Comparison of ENCODE assay signal across 1 cellular context in the genomic region with DNA sequence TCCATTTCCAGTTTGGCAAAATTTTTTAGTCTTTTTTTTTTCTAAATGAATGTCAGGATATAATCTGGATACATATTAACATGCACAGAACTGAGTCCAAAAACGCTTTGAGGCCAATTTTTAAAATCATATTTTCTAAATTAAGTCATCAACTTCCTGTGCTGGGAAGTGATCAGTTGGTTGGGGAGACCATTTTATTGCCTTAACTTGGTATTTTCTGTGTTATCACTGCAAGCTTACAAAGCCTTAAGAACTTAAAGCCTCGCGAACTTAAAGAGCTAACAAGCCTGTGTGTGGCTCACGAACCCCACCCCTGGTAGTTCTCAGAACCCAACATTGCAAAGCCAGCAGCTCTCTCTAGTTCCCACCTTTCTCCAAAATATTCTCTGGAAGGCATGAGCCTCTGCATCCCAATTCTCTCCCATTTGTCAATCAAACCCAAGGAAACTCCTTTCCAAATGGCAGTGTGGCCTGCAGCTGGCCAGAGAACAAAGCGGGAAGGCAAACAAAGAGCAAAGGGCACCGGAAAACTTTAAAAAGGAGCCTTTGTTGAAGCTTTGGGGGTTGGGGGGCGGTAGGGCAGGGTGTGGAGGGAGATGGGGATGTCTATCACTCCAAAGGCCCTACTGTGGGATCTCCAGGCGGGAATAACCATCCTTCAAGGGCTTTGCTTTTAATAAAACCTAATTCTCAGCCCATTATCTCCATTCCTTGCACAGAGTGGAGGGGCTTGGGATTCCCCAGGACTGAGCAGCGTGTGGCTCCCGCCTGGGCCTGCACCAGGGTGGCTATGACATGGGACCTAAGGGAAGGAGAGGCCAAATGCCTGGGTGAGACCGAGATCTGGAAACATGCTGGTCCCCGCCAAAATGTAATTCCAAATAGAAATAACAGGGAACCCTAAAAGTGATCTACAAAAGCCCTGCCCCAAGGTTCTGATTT.
TF ChIP-seq lines count a peak whose summit lies in the region.

No MANE protein-coding gene starts in this region.

TF ChIP-seq in WTC11, 78 proteins besides CTCF, POLR2A, EP300 and RAD21 (continued from another document):
- TF ChIP-seq, protein P1, sequence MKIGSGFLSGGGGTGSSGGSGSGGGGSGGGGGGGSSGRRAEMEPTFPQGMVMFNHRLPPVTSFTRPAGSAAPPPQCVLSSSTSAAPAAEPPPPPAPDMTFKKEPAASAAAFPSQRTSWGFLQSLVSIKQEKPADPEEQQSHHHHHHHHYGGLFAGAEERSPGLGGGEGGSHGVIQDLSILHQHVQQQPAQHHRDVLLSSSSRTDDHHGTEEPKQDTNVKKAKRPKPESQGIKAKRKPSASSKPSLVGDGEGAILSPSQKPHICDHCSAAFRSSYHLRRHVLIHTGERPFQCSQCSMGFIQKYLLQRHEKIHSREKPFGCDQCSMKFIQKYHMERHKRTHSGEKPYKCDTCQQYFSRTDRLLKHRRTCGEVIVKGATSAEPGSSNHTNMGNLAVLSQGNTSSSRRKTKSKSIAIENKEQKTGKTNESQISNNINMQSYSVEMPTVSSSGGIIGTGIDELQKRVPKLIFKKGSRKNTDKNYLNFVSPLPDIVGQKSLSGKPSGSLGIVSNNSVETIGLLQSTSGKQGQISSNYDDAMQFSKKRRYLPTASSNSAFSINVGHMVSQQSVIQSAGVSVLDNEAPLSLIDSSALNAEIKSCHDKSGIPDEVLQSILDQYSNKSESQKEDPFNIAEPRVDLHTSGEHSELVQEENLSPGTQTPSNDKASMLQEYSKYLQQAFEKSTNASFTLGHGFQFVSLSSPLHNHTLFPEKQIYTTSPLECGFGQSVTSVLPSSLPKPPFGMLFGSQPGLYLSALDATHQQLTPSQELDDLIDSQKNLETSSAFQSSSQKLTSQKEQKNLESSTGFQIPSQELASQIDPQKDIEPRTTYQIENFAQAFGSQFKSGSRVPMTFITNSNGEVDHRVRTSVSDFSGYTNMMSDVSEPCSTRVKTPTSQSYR (CRISPR knock-in tag; IDR thresholded peaks at IDR 0.05) = no peak
- TF ChIP-seq, protein P2, sequence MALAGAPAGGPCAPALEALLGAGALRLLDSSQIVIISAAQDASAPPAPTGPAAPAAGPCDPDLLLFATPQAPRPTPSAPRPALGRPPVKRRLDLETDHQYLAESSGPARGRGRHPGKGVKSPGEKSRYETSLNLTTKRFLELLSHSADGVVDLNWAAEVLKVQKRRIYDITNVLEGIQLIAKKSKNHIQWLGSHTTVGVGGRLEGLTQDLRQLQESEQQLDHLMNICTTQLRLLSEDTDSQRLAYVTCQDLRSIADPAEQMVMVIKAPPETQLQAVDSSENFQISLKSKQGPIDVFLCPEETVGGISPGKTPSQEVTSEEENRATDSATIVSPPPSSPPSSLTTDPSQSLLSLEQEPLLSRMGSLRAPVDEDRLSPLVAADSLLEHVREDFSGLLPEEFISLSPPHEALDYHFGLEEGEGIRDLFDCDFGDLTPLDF (CRISPR knock-in tag; IDR thresholded peaks at IDR 0.05) = no peak
- no peak for TF ChIP-seq NFE2L1 (CRISPR knock-in tag; IDR thresholded peaks at IDR 0.05)
- TF ChIP-seq, protein P3, sequence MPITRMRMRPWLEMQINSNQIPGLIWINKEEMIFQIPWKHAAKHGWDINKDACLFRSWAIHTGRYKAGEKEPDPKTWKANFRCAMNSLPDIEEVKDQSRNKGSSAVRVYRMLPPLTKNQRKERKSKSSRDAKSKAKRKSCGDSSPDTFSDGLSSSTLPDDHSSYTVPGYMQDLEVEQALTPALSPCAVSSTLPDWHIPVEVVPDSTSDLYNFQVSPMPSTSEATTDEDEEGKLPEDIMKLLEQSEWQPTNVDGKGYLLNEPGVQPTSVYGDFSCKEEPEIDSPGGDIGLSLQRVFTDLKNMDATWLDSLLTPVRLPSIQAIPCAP (CRISPR knock-in tag; IDR thresholded peaks at IDR 0.05) = no peak
- no peak for TF ChIP-seq NFYB (CRISPR knock-in tag; conservative IDR thresholded peaks at IDR 0.05; ENCODE audit: low read depth)
- TF ChIP-seq ZNF671 (CRISPR knock-in tag; IDR thresholded peaks at IDR 0.05) = no peak
- TF ChIP-seq, protein P4, sequence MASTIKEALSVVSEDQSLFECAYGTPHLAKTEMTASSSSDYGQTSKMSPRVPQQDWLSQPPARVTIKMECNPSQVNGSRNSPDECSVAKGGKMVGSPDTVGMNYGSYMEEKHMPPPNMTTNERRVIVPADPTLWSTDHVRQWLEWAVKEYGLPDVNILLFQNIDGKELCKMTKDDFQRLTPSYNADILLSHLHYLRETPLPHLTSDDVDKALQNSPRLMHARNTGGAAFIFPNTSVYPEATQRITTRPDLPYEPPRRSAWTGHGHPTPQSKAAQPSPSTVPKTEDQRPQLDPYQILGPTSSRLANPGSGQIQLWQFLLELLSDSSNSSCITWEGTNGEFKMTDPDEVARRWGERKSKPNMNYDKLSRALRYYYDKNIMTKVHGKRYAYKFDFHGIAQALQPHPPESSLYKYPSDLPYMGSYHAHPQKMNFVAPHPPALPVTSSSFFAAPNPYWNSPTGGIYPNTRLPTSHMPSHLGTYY (CRISPR knock-in tag; IDR thresholded peaks at IDR 0.05) = no peak
- TF ChIP-seq JUN (CRISPR knock-in tag; IDR thresholded peaks at IDR 0.05) = no peak
- TF ChIP-seq, protein P5, sequence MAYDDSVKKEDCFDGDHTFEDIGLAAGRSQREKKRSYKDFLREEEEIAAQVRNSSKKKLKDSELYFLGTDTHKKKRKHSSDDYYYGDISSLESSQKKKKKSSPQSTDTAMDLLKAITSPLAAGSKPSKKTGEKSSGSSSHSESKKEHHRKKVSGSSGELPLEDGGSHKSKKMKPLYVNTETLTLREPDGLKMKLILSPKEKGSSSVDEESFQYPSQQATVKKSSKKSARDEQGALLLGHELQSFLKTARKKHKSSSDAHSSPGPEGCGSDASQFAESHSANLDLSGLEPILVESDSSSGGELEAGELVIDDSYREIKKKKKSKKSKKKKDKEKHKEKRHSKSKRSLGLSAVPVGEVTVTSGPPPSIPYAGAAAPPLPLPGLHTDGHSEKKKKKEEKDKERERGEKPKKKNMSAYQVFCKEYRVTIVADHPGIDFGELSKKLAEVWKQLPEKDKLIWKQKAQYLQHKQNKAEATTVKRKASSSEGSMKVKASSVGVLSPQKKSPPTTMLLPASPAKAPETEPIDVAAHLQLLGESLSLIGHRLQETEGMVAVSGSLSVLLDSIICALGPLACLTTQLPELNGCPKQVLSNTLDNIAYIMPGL (CRISPR knock-in tag; IDR thresholded peaks at IDR 0.05) = no peak
- no peak for TF ChIP-seq FOXJ3 (CRISPR knock-in tag; IDR thresholded peaks at IDR 0.05; ENCODE audit: borderline replicate concordance)
- TF ChIP-seq MXD4 (CRISPR knock-in tag; IDR thresholded peaks at IDR 0.05; ENCODE audit: borderline replicate concordance) = no peak
- no peak for TF ChIP-seq ZNF121 (CRISPR knock-in tag; IDR thresholded peaks at IDR 0.05)
- TF ChIP-seq, protein P6, sequence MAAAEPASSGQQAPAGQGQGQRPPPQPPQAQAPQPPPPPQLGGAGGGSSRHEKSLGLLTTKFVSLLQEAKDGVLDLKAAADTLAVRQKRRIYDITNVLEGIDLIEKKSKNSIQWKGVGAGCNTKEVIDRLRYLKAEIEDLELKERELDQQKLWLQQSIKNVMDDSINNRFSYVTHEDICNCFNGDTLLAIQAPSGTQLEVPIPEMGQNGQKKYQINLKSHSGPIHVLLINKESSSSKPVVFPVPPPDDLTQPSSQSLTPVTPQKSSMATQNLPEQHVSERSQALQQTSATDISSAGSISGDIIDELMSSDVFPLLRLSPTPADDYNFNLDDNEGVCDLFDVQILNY (CRISPR knock-in tag; IDR thresholded peaks at IDR 0.05) = no peak
- TF ChIP-seq TP53 (CRISPR knock-in tag; IDR thresholded peaks at IDR 0.05) = no peak
